Comparison of ENCODE assay signal across 10 cellular contexts in genomic region chr17:77546772-77547201, GRCh38.
A peak's percentile ranks its signal among the peaks of the same experiment; 100 is the strongest.
DNase-seq lines count a peak whose midpoint lies in the region; ATAC-seq and TF ChIP-seq lines count a peak whose summit lies in the region.
"Had no signal": no experiment of that assay in that cellular context is flagged by ENCODE, and none has a peak within 500 bp of the region (broad histone marks: within the 10 kb centered on the region; RNA-seq: fewer than 3 reads in every experiment).

No MANE protein-coding gene starts in this region.

- H3K79me2 ChIP-seq in PC-3 (ENCODE audit: low read length): no peaks in the 10 kb centered on the region

- no peak for TF ChIP-seq CTCF in NB4 (IDR thresholded peaks at IDR 0.05; ENCODE audit: low read depth, low read length)
- TF ChIP-seq CTCF in coronary artery (IDR thresholded peaks at IDR 0.05): no peak
- TF ChIP-seq CTCF in PC-3 (conservative IDR thresholded peaks at IDR 0.05; ENCODE audit: low read depth, low read length): no peak

- no peak overlapping the region for H3K27ac ChIP-seq in coronary artery
- peak overlapping the region; percentile 45 for H3K27ac ChIP-seq in mesodermal cell (ENCODE audit: low read depth, low read length, severe bottlenecking)
- no peak overlapping the region for H3K27ac ChIP-seq in PC-3 (ENCODE audit: low read length)

- no peak overlapping the region for H2AFZ ChIP-seq in PC-3 (ENCODE audit: low read length)

- no TSS peak for BruUV-seq in PC-3 (replicated peaks; lab: Mats Ljungman, UMichigan)

- intact Hi-C loops in PC-3 (cut with micrococcal nuclease): no loop called here

- ATAC-seq in GM19397 (IDR thresholded peaks at IDR 0.05; ENCODE audit: unreplicated experiment): no peak
- ATAC-seq in PC-3: no peak

- no peak overlapping the region for H3K4me2 ChIP-seq in PC-3 (ENCODE audit: low read length)

- H3K4me3 ChIP-seq in NB4 (ENCODE audit: low read depth, low read length): no peak overlapping the region
- H3K4me3 ChIP-seq in coronary artery: peak overlapping the region; percentile 49
- peak overlapping the region; percentile 19 for H3K4me3 ChIP-seq in mesodermal cell (ENCODE audit: extremely low read depth, insufficient read depth, low read length, poor library complexity, severe bottlenecking)
- no peak overlapping the region for H3K4me3 ChIP-seq in PC-3 (ENCODE audit: low read length)

- WGBS in mesodermal cell (ENCODE audit: insufficient coverage in 2 of 2), 2 experiments: 35 to 38% methylated on average over 8 to 10 of the region's 12 CpGs

- H3K9me3 ChIP-seq in mesodermal cell (ENCODE audit: control insufficient read depth, low read length): no peaks in the 10 kb centered on the region
- no peaks in the 10 kb centered on the region for H3K9me3 ChIP-seq in PC-3 (ENCODE audit: low read length)

- H3K9me2 ChIP-seq in PC-3 (replicated peaks; ENCODE audit: low read length): no peaks in the 10 kb centered on the region

- H3K9ac ChIP-seq in PC-3 (ENCODE audit: low read length): no peak overlapping the region

- H3K27me3 ChIP-seq in PC-3 (ENCODE audit: low read length): peaks cover 50% of the 10 kb centered on the region

- TF ChIP-seq POLR2A in NB4 (IDR thresholded peaks at IDR 0.05; ENCODE audit: extremely low read depth, insufficient read length): no peak

- CTCF ChIA-PET in PC-3 (lab: Charles Lee): interaction anchor here (0.7 kb wide), 1 partner anchor 60 kb away, joined by 5 read pairs; no protein-coding TSS in a partner anchor

- H3K36me3 ChIP-seq in mesodermal cell (ENCODE audit: control insufficient read depth, insufficient read depth, low read length): no peaks in the 10 kb centered on the region
- no peaks in the 10 kb centered on the region for H3K36me3 ChIP-seq in PC-3 (ENCODE audit: low read depth, low read length)

- no peaks in the 10 kb centered on the region for H3F3A ChIP-seq in PC-3 (ENCODE audit: low read length, unreplicated experiment)

- POLR2A ChIA-PET in PC-3 (lab: Charles Lee; ENCODE audit: unreplicated experiment): no interaction called here

- DNase-seq in A172 (ENCODE audit: low spot score): peak; percentile 44
- DNase-seq in NB4 (ENCODE audit: low read depth): peak; percentile 58
- DNase-seq in coronary artery (ENCODE audit: low spot score): no peak
- DNase-seq in NCI-H748 treated with DMSO at 0.1 percent for 48 hours (lab: John Stamatoyannopoulos, UW): no peak
- DNase-seq in NCI-H1105 (lab: John Stamatoyannopoulos, UW): no peak
- no peak for DNase-seq in PC-3
- DNase-seq: stimulated activated CD4-positive, alpha-beta T cell treated with anti-CD3 and anti-CD28 coated beads, Interleukin-4, amount 100 ng/mL, for 1 hour; substantia nigra had no signal

- H3K4me1 ChIP-seq in mesodermal cell (ENCODE audit: control insufficient read depth, insufficient read depth, low read length, poor library complexity, severe bottlenecking): peaks cover 15% of the 10 kb centered on the region
- no peaks in the 10 kb centered on the region; the same call in 1 of the 2 replicates for H3K4me1 ChIP-seq in PC-3 (ENCODE audit: insufficient read depth, low read length)

- no peaks in the 10 kb centered on the region for H4K20me1 ChIP-seq in PC-3 (ENCODE audit: low read length)

Comparison
In these comparisons a context has a peak if more than half of its experiments do, and no peak if none do; other contexts are left out.
1. DNase-seq: peak in A172 (single experiment) and NB4 (single experiment); none in coronary artery (single experiment), NCI-H748 treated with DMSO at 0.1 percent for 48 hours (single experiment), NCI-H1105 (single experiment) and PC-3 (single experiment).
2. H3K4me3 ChIP-seq: peak in coronary artery (single experiment) and mesodermal cell (single experiment); none in NB4 (single experiment) and PC-3 (single experiment).